1 cellular context compared by ENCODE assay signal in the genomic region with DNA sequence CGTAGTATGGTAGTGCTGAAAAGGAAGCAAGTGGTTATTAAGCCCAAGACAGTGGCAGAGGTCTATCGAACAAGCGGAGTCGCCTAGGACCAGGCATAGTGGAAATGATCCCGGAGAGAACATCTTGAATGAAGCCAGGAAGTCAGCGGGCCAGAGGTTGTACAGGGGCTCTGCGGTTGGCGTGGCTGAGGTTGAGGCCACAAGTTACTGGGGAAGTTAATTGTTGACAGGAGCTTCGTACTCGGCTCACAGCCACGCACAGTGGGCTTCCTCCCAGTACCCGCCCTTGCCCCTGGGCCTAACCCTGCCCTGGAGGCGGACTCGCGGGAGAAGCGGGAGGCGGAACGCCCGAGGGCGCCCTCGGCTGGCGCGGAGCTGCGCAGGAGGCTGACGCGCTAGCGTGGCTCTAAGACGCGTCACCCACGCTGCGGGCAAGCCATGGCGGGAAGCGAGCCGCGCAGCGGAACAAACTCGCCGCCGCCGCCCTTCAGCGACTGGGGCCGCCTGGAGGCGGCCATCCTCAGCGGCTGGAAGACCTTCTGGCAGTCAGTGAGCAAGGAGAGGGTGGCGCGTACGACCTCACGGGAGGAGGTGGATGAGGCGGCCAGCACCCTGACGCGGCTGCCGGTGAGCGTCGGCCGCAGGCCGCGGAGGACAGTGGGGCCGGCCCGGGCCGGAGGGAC.
TF ChIP-seq lines count a peak whose summit lies in the region.

A gene with protein sequence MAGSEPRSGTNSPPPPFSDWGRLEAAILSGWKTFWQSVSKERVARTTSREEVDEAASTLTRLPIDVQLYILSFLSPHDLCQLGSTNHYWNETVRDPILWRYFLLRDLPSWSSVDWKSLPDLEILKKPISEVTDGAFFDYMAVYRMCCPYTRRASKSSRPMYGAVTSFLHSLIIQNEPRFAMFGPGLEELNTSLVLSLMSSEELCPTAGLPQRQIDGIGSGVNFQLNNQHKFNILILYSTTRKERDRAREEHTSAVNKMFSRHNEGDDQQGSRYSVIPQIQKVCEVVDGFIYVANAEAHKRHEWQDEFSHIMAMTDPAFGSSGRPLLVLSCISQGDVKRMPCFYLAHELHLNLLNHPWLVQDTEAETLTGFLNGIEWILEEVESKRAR (plus strand): TSS at position 410 of the 683 bp plus-strand sequence. CDS start 29 bp downstream, at position 439.

TF ChIP-seq in K562, 482 proteins besides CTCF, POLR2A, EP300 and RAD21 (continued from another document and continues in another):
- TF ChIP-seq, protein P1, sequence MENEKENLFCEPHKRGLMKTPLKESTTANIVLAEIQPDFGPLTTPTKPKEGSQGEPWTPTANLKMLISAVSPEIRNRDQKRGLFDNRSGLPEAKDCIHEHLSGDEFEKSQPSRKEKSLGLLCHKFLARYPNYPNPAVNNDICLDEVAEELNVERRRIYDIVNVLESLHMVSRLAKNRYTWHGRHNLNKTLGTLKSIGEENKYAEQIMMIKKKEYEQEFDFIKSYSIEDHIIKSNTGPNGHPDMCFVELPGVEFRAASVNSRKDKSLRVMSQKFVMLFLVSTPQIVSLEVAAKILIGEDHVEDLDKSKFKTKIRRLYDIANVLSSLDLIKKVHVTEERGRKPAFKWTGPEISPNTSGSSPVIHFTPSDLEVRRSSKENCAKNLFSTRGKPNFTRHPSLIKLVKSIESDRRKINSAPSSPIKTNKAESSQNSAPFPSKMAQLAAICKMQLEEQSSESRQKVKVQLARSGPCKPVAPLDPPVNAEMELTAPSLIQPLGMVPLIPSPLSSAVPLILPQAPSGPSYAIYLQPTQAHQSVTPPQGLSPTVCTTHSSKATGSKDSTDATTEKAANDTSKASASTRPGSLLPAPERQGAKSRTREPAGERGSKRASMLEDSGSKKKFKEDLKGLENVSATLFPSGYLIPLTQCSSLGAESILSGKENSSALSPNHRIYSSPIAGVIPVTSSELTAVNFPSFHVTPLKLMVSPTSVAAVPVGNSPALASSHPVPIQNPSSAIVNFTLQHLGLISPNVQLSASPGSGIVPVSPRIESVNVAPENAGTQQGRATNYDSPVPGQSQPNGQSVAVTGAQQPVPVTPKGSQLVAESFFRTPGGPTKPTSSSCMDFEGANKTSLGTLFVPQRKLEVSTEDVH (IDR thresholded peaks at IDR 0.05; ENCODE audit: low read depth, partially characterized antibody): peak; percentile 89
- TF ChIP-seq NRF1 (conservative IDR thresholded peaks at IDR 0.05 in 1 of 2, IDR thresholded peaks at IDR 0.05 in 1 of 2) (peak; percentile 90 to 92), ESRRA (IDR thresholded peaks at IDR 0.05; ENCODE audit: borderline replicate concordance, low read depth) (peak; percentile 75), TEAD1 (CRISPR knock-in tag; IDR thresholded peaks at IDR 0.05) (peak; percentile 57 to 69; a peak in 3 of 4 replicates), ZNF668 (CRISPR knock-in tag; IDR thresholded peaks at IDR 0.05) (no peak), TCF7 (IDR thresholded peaks at IDR 0.05; ENCODE audit: borderline replicate concordance) (peak; percentile 77; the same call in 1 of the 2 replicates), POLR2H (tag; IDR thresholded peaks at IDR 0.05; ENCODE audit: low read depth) (peak; percentile 60), GABPB1 (CRISPR knock-in tag; IDR thresholded peaks at IDR 0.05) (peak; percentile 77; the same call in 1 of the 2 replicates), ZNF174 (CRISPR knock-in tag; IDR thresholded peaks at IDR 0.05) (no peak), NFE2 (IDR thresholded peaks at IDR 0.05; ENCODE audit: low read depth) (no peak), RB1 (IDR thresholded peaks at IDR 0.05; ENCODE audit: low read depth) (peak; percentile 99), SP2 (IDR thresholded peaks at IDR 0.05; ENCODE audit: extremely low read depth, low read depth, low read length, poor library complexity, severe bottlenecking) (no peak), MAZ (CRISPR knock-in tag; conservative IDR thresholded peaks at IDR 0.05 in 1 of 2, IDR thresholded peaks at IDR 0.05 in 1 of 2) (peak in 1 of 2 experiments; percentile 80; a peak in 2 of 4 replicates), ZNF184 (CRISPR knock-in tag; IDR thresholded peaks at IDR 0.05) (no peak), ZNF75A (CRISPR knock-in tag; IDR thresholded peaks at IDR 0.05) (no peak), MAFG (tag; conservative IDR thresholded peaks at IDR 0.05) (peak; percentile 4; the same call in 1 of the 2 replicates), GATA2 (CRISPR knock-in tag; IDR thresholded peaks at IDR 0.05) (peak; percentile 49; the same call in 1 of the 2 replicates), SOX6 (IDR thresholded peaks at IDR 0.05) (peak; percentile 70), ZNF445 (CRISPR knock-in tag; IDR thresholded peaks at IDR 0.05; ENCODE audit: low read depth) (peak; percentile 26; the same call in 1 of the 2 replicates), ZNF77 (CRISPR knock-in tag; IDR thresholded peaks at IDR 0.05) (no peak), ZNF263 (CRISPR knock-in tag; IDR thresholded peaks at IDR 0.05; ENCODE audit: borderline replicate concordance) (peak; percentile 51), DIDO1 (tag; IDR thresholded peaks at IDR 0.05; ENCODE audit: low read depth) (peak; percentile 56), ZFP1 (CRISPR knock-in tag; IDR thresholded peaks at IDR 0.05) (0 out of 2 replicates have a peak, but pooled peaks have one; percentile 24)
- TF ChIP-seq, protein P2, sequence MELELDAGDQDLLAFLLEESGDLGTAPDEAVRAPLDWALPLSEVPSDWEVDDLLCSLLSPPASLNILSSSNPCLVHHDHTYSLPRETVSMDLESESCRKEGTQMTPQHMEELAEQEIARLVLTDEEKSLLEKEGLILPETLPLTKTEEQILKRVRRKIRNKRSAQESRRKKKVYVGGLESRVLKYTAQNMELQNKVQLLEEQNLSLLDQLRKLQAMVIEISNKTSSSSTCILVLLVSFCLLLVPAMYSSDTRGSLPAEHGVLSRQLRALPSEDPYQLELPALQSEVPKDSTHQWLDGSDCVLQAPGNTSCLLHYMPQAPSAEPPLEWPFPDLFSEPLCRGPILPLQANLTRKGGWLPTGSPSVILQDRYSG (tag; conservative IDR thresholded peaks at IDR 0.05; ENCODE audit: low read depth): peak; percentile 85
- TF ChIP-seq, protein P3, sequence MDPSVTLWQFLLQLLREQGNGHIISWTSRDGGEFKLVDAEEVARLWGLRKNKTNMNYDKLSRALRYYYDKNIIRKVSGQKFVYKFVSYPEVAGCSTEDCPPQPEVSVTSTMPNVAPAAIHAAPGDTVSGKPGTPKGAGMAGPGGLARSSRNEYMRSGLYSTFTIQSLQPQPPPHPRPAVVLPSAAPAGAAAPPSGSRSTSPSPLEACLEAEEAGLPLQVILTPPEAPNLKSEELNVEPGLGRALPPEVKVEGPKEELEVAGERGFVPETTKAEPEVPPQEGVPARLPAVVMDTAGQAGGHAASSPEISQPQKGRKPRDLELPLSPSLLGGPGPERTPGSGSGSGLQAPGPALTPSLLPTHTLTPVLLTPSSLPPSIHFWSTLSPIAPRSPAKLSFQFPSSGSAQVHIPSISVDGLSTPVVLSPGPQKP (CRISPR knock-in tag; IDR thresholded peaks at IDR 0.05): no peak
- TF ChIP-seq, protein P4, sequence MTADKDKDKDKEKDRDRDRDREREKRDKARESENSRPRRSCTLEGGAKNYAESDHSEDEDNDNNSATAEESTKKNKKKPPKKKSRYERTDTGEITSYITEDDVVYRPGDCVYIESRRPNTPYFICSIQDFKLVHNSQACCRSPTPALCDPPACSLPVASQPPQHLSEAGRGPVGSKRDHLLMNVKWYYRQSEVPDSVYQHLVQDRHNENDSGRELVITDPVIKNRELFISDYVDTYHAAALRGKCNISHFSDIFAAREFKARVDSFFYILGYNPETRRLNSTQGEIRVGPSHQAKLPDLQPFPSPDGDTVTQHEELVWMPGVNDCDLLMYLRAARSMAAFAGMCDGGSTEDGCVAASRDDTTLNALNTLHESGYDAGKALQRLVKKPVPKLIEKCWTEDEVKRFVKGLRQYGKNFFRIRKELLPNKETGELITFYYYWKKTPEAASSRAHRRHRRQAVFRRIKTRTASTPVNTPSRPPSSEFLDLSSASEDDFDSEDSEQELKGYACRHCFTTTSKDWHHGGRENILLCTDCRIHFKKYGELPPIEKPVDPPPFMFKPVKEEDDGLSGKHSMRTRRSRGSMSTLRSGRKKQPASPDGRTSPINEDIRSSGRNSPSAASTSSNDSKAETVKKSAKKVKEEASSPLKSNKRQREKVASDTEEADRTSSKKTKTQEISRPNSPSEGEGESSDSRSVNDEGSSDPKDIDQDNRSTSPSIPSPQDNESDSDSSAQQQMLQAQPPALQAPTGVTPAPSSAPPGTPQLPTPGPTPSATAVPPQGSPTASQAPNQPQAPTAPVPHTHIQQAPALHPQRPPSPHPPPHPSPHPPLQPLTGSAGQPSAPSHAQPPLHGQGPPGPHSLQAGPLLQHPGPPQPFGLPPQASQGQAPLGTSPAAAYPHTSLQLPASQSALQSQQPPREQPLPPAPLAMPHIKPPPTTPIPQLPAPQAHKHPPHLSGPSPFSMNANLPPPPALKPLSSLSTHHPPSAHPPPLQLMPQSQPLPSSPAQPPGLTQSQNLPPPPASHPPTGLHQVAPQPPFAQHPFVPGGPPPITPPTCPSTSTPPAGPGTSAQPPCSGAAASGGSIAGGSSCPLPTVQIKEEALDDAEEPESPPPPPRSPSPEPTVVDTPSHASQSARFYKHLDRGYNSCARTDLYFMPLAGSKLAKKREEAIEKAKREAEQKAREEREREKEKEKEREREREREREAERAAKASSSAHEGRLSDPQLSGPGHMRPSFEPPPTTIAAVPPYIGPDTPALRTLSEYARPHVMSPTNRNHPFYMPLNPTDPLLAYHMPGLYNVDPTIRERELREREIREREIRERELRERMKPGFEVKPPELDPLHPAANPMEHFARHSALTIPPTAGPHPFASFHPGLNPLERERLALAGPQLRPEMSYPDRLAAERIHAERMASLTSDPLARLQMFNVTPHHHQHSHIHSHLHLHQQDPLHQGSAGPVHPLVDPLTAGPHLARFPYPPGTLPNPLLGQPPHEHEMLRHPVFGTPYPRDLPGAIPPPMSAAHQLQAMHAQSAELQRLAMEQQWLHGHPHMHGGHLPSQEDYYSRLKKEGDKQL (CRISPR knock-in tag; IDR thresholded peaks at IDR 0.05; ENCODE audit: borderline replicate concordance): no peak
- TF ChIP-seq, protein P5, sequence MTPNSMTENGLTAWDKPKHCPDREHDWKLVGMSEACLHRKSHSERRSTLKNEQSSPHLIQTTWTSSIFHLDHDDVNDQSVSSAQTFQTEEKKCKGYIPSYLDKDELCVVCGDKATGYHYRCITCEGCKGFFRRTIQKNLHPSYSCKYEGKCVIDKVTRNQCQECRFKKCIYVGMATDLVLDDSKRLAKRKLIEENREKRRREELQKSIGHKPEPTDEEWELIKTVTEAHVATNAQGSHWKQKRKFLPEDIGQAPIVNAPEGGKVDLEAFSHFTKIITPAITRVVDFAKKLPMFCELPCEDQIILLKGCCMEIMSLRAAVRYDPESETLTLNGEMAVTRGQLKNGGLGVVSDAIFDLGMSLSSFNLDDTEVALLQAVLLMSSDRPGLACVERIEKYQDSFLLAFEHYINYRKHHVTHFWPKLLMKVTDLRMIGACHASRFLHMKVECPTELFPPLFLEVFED (CRISPR knock-in tag; conservative IDR thresholded peaks at IDR 0.05): 0 out of 2 replicates have a peak, but pooled peaks have one; percentile 12
- TF ChIP-seq, protein P6, sequence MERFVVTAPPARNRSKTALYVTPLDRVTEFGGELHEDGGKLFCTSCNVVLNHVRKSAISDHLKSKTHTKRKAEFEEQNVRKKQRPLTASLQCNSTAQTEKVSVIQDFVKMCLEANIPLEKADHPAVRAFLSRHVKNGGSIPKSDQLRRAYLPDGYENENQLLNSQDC (CRISPR knock-in tag; IDR thresholded peaks at IDR 0.05): peak; percentile 76
- TF ChIP-seq, protein P7, sequence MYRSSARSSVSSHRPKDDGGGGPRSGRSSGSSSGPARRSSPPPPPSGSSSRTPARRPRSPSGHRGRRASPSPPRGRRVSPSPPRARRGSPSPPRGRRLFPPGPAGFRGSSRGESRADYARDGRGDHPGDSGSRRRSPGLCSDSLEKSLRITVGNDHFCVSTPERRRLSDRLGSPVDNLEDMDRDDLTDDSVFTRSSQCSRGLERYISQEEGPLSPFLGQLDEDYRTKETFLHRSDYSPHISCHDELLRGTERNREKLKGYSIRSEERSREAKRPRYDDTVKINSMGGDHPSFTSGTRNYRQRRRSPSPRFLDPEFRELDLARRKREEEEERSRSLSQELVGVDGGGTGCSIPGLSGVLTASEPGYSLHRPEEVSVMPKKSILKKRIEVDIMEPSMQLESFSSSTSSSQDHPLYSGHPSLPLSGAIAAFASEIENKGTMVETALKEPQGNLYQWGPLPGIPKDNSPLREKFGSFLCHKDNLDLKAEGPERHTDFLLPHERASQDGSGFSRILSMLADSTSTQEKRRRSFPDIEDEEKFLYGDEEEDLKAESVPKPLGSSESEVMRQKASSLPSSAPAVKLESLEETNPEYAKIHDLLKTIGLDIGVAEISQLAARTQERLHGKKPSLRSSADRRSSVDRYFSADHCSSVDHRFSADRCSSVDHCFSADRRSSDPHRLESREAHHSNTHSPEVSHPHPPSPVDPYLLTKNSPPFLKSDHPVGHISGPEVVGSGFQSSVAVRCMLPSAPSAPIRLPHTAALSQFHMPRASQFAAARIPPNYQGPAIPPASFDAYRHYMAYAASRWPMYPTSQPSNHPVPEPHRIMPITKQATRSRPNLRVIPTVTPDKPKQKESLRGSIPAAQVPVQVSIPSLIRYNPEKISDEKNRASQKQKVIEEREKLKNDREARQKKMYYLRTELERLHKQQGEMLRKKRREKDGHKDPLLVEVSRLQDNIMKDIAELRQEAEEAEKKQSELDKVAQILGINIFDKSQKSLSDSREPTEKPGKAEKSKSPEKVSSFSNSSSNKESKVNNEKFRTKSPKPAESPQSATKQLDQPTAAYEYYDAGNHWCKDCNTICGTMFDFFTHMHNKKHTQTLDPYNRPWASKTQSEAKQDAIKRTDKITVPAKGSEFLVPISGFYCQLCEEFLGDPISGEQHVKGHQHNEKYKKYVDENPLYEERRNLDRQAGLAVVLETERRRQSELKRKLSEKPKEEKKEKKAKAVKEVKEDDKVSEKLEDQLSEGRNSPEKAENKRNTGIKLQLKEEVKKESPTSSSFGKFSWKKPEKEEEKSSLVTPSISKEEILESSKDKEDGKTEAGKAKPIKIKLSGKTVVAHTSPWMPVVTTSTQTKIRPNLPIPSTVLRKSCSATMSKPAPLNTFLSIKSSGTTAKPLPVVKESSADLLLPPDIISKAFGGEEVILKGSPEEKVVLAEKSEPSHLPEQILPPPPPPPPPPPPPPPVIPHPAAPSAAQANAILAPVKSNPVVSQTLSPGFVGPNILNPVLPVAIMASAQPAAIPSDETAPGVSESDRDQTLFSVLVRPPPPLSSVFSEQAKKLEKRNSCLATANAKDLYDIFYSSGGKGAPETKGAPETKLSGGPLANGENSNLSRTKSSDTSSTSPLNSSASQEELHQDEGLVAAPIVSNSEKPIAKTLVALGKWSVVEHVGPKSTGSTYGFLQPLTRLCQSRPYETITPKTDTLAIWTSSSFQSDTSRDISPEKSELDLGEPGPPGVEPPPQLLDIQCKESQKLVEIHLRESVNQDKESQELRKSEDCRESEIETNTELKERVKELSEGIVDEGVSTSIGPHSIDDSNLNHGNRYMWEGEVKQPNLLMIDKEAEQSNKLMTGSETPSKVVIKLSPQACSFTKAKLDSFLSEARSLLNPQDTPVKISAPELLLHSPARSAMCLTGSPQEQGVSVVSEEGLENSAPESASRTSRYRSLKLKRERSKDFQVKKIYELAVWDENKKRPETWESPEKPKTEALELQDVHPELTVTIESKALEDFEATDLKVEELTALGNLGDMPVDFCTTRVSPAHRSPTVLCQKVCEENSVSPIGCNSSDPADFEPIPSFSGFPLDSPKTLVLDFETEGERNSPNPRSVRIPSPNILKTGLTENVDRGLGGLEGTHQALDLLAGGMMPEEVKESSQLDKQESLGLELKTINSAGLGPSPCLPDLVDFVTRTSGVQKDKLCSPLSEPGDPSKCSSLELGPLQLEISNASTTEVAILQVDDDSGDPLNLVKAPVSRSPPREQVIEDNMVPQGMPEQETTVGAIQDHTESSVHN (IDR thresholded peaks at IDR 0.05; ENCODE audit: borderline replicate concordance in 1 of 2, low read depth in 1 of 2): no peak
